In genomic region chr11:67455054-67455453, GRCh38 we compare ENCODE assay signal across 24 cellular contexts. TPM values are rescaled to one million over a fixed set of nuclear protein-coding genes. Genes with fewer than 3 reads are reported as not detected.
"Had no signal": no experiment of that assay in that cellular context is flagged by ENCODE, and none has a peak within 500 bp of the region (broad histone marks: within the 10 kb centered on the region; RNA-seq: fewer than 3 reads in every experiment).

CABP4 (plus strand) TSS chr11:67455354; CDS start chr11:67455424, 70 bp downstream.

- H3K36me3 Mint-ChIP-seq: activated naive CD4-positive, alpha-beta T cell treated with anti-CD3 and anti-CD28 coated beads, Interleukin-2, amount 10 ng/mL, durations not matched to agents 7 days and 5 days; WTC11 had no signal

- H3K27ac ChIP-seq: ascending aorta, brain microvascular endothelial cell, dorsolateral prefrontal cortex, esophagus muscularis mucosa, parathyroid adenoma, testis had no signal

- H3K4me3 Mint-ChIP-seq: activated naive CD4-positive, alpha-beta T cell treated with anti-CD3 and anti-CD28 coated beads, Interleukin-2, amount 10 ng/mL, durations not matched to agents 7 days and 5 days; activated T-cell treated with anti-CD3 and anti-CD28 coated beads, Interleukin-2, amount 50 U/mL, for 4 hours; effector memory CD8-positive, alpha-beta T cell; nephron; WTC11 had no signal

- H3K36me3 ChIP-seq: ascending aorta, brain microvascular endothelial cell, esophagus muscularis mucosa had no signal

- ATAC-seq: activated T-cell treated with anti-CD3 and anti-CD28 coated beads, Interleukin-2, amount 50 U/mL, for 4 hours; effector memory CD8-positive, alpha-beta T cell; left ventricle myocardium superior; right cardiac atrium; WTC11 had no signal

- H3K27me3 ChIP-seq: ascending aorta, brain microvascular endothelial cell, dorsolateral prefrontal cortex, esophagus muscularis mucosa, testis had no signal

- H3K4me3 ChIP-seq: ascending aorta, dorsolateral prefrontal cortex, esophagus muscularis mucosa, testis had no signal

- H3K9me3 ChIP-seq: ascending aorta, esophagus muscularis mucosa, testis had no signal

- H3K27ac Mint-ChIP-seq: activated naive CD4-positive, alpha-beta T cell treated with anti-CD3 and anti-CD28 coated beads, Interleukin-2, amount 10 ng/mL, durations not matched to agents 7 days and 5 days; effector memory CD8-positive, alpha-beta T cell; nephron; WTC11 had no signal

- H3K4me1 Mint-ChIP-seq: nephron, WTC11 had no signal

- H3K27me3 Mint-ChIP-seq: effector memory CD8-positive, alpha-beta T cell had no signal

- H3K9ac ChIP-seq: parathyroid adenoma had no signal

- H3K4me1 ChIP-seq: ascending aorta, esophagus muscularis mucosa, parathyroid adenoma, testis had no signal

- H3K9me3 Mint-ChIP-seq: activated naive CD4-positive, alpha-beta T cell treated with anti-CD3 and anti-CD28 coated beads, Interleukin-2, amount 10 ng/mL, durations not matched to agents 7 days and 5 days; activated T-cell treated with anti-CD3 and anti-CD28 coated beads, Interleukin-2, amount 50 U/mL, for 4 hours; effector memory CD8-positive, alpha-beta T cell; nephron; WTC11 had no signal

- DNase-seq: activated CD4-positive, alpha-beta T cell treated with anti-CD3 and anti-CD28 coated beads, Interleukin-2, amount 50 U/mL, for 48 hours; activated CD8-positive, alpha-beta memory T cell treated with anti-CD3 and anti-CD28 coated beads, Interleukin-2, amount 50 U/mL, for 48 hours; activated effector memory CD4-positive, alpha-beta T cell treated with Interleukin-2 at 50 U/mL for 16 hours; activated naive CD4-positive, alpha-beta T cell treated with anti-CD3 and anti-CD28 coated beads, Interleukin-2, amount 10 ng/mL, durations not matched to agents 7 days and 5 days; activated T-cell treated with anti-CD3 and anti-CD28 coated beads, Interleukin-2, amount 50 U/mL, for 4 hours; brain microvascular endothelial cell; caudate nucleus; dorsolateral prefrontal cortex; effector memory CD8-positive, alpha-beta T cell; hippocampal formation; left ventricle myocardium superior; midbrain; stimulated activated CD4-positive, alpha-beta T cell treated with anti-CD3 and anti-CD28 coated beads, Interleukin-12 subunit alpha, Interleukin-12 subunit beta, amount 100 ng/mL, for 4 hours; stimulated activated CD4-positive, alpha-beta T cell treated with anti-CD3 and anti-CD28 coated beads, Interleukin-4, amount 100 ng/mL, for 4 hours; T-helper 9 cell; testis; trophoblast cell had no signal

- H2AFZ ChIP-seq: parathyroid adenoma had no signal

RNA-seq across cellular contexts. Expression of gene CABP4, which starts in this region (rescaled TPM):
- total RNA-seq: ascending aorta, frontal cortex, WTC11 had no signal
